8 cellular contexts compared by ENCODE assay signal in genomic region chr1:182587666-182588438, GRCh38. TPM values are rescaled to one million over a fixed set of nuclear protein-coding genes. Genes with fewer than 3 reads are reported as not detected.
DNase-seq lines count a peak whose midpoint lies in the region; ATAC-seq and TF ChIP-seq lines count a peak whose summit lies in the region.

No MANE protein-coding gene starts in this region.

- DNase-seq in Calu3 (no peak), dorsolateral prefrontal cortex (no peak), osteocyte (ENCODE audit: extremely low spot score, unreplicated experiment) (no peak), NAMALWA (ENCODE audit: low spot score) (no peak), NCI-H1436 treated with DMSO at 0.1 percent for 48 hours (lab: John Stamatoyannopoulos, UW) (no peak)
- no peak for DNase-seq in Jurkat, Clone E6-1 (ENCODE audit: low read depth, low spot score)

- peaks cover 16% of the 10 kb centered on the region for H3K27me3 Mint-ChIP-seq in Calu3 (ENCODE audit: unreplicated experiment)
- peaks cover 6% of the 10 kb centered on the region for H3K27me3 Mint-ChIP-seq in osteocyte (ENCODE audit: unreplicated experiment)

- CTCF ChIA-PET in Calu3 (lab: Charles Lee) = interaction anchor here (0.8 to 2.5 kb wide), 4 partner anchors 8 to 199 kb away, joined by 3 to 9 read pairs (median 5); no protein-coding TSS in a partner anchor

- intact Hi-C loops in Calu3 (cut with micrococcal nuclease; ENCODE audit: unreplicated experiment) (loop anchor here (2.0 kb wide), 1 partner anchor 141 kb away; no protein-coding TSS in a partner anchor), dorsolateral prefrontal cortex (cut with DNase I) (no loop called here)

- H3K4me3 Mint-ChIP-seq in Calu3 (ENCODE audit: low read depth, unreplicated experiment) (peak overlapping the region; percentile 90), osteocyte (ENCODE audit: unreplicated experiment) (peak overlapping the region; percentile 96)

- peak overlapping the region; percentile 88 for H3K4me3 ChIP-seq in Jurkat, Clone E6-1 (ENCODE audit: low read length)
- H3K4me3 ChIP-seq in dorsolateral prefrontal cortex = peak overlapping the region; percentile 49 to 98 (median 80)

- H3K27ac ChIP-seq in dorsolateral prefrontal cortex = peak overlapping the region in 14 of 59 donors; percentile 84 to 96 (median 90)

- no TSS peak for BruUV-seq in Calu3 (replicated peaks; lab: Mats Ljungman, UMichigan)

- TF ChIP-seq CTCF in Calu3 (IDR thresholded peaks at IDR 0.05; ENCODE audit: unreplicated experiment) (no peak), dorsolateral prefrontal cortex (IDR thresholded peaks at IDR 0.05 in 54 of 56, conservative IDR thresholded peaks at IDR 0.05 in 2 of 56; ENCODE audit: low read depth in 1 of 56, partially characterized antibody in 56 of 56) (no peak), osteocyte (IDR thresholded peaks at IDR 0.05) (no peak)

- H3K36me3 Mint-ChIP-seq in Calu3 (ENCODE audit: insufficient read depth, unreplicated experiment) (peaks cover 10% of the 10 kb centered on the region), osteocyte (ENCODE audit: unreplicated experiment) (peaks cover 7% of the 10 kb centered on the region)

- H3K4me1 Mint-ChIP-seq in Calu3 (ENCODE audit: low read depth, unreplicated experiment) = no peaks in the 10 kb centered on the region
- peaks cover 13% of the 10 kb centered on the region for H3K4me1 Mint-ChIP-seq in osteocyte (ENCODE audit: unreplicated experiment)

- H3K27me3 ChIP-seq in dorsolateral prefrontal cortex = no peaks in the 10 kb centered on the region

- no peak for ATAC-seq in GM19397 (IDR thresholded peaks at IDR 0.05; ENCODE audit: unreplicated experiment)
- no peak for ATAC-seq in GM21381 (IDR thresholded peaks at IDR 0.05; ENCODE audit: unreplicated experiment)

- H3K27ac Mint-ChIP-seq in Calu3 (ENCODE audit: unreplicated experiment) (no peak overlapping the region), osteocyte (ENCODE audit: unreplicated experiment) (peak overlapping the region; percentile 23)

- H3K9me3 Mint-ChIP-seq in Calu3 (ENCODE audit: low read depth, unreplicated experiment) = no peaks in the 10 kb centered on the region
- H3K9me3 Mint-ChIP-seq in osteocyte (ENCODE audit: unreplicated experiment) = no peaks in the 10 kb centered on the region

RNA-seq across cellular contexts. Expression of gene RNASEL, which starts 1.2 kb away (rescaled TPM):
- total RNA-seq in Calu3 (2022) (7.0 and 10.0 TPM in 2 replicates), dorsolateral prefrontal cortex (10 to 100 TPM in 1 of 120 experiments, 1 to 10 TPM in 119; 3.9 to 10.1 (median 7.3) TPM), osteocyte (4.2 and 4.5 TPM in 2 replicates)
- polyA plus RNA-seq in Jurkat, Clone E6-1 (2012; ENCODE audit: insufficient read depth, insufficient read length) = 4.5 TPM

RNA-seq across cellular contexts. Expression of gene RGS16, which starts 16.3 kb away (rescaled TPM):
- total RNA-seq in Calu3 (2022) = 1.2 and 1.7 TPM in 2 replicates
- polyA plus RNA-seq in Jurkat, Clone E6-1 (2012; ENCODE audit: insufficient read depth, insufficient read length) = 0.66 TPM
- total RNA-seq in dorsolateral prefrontal cortex = 10 to 100 TPM in 14 of 120 experiments, 1 to 10 TPM in 106; 1.0 to 20.8 (median 3.8) TPM
- 0.48 and 1.1 TPM in 2 replicates for total RNA-seq in osteocyte
